ENCODE assay signal across 8 cellular contexts in genomic region chr9:128098017-128098935, GRCh38. TPM values are rescaled to one million over a fixed set of nuclear protein-coding genes. Genes with fewer than 3 reads are reported as not detected.
DNase-seq lines count a peak whose midpoint lies in the region; ATAC-seq and TF ChIP-seq lines count a peak whose summit lies in the region.

No MANE protein-coding gene starts in this region.

- no peaks in the 10 kb centered on the region for H3K27me3 Mint-ChIP-seq in activated CD4-positive, alpha-beta T cell treated with anti-CD3 and anti-CD28 coated beads, Interleukin-2, amount 10 ng/mL, durations not matched to agents 24 days and 14 days
- no peaks in the 10 kb centered on the region for H3K27me3 Mint-ChIP-seq in stimulated activated memory B cell treated with anti-CD40 and anti-IgM and Interleukin-4, amounts not matched to agents 10 μg/mL and 1 μg/mL and 100 μg/mL, for 72 hours

- intact Hi-C loops in activated CD4-positive, alpha-beta T cell treated with anti-CD3 and anti-CD28 coated beads, Interleukin-2, amount 10 ng/mL, durations not matched to agents 24 days and 14 days (cut with micrococcal nuclease), result no loop called here

- ATAC-seq in stimulated activated memory B cell treated with anti-CD40 and anti-IgM and Interleukin-4, amounts not matched to agents 10 μg/mL and 1 μg/mL and 100 μg/mL, for 72 hours, result no peak
- no peak for ATAC-seq in GM18505 (IDR thresholded peaks at IDR 0.05; ENCODE audit: unreplicated experiment)

- H3K4me1 Mint-ChIP-seq in activated CD4-positive, alpha-beta T cell treated with anti-CD3 and anti-CD28 coated beads, Interleukin-2, amount 10 ng/mL, durations not matched to agents 24 days and 14 days, result peaks cover 51% of the 10 kb centered on the region
- H3K4me1 Mint-ChIP-seq in stimulated activated memory B cell treated with anti-CD40 and anti-IgM and Interleukin-4, amounts not matched to agents 10 μg/mL and 1 μg/mL and 100 μg/mL, for 72 hours, result peaks cover 24% of the 10 kb centered on the region

- no peaks in the 10 kb centered on the region for H3K9me3 Mint-ChIP-seq in activated CD4-positive, alpha-beta T cell treated with anti-CD3 and anti-CD28 coated beads, Interleukin-2, amount 10 ng/mL, durations not matched to agents 24 days and 14 days
- no peaks in the 10 kb centered on the region for H3K9me3 Mint-ChIP-seq in stimulated activated memory B cell treated with anti-CD40 and anti-IgM and Interleukin-4, amounts not matched to agents 10 μg/mL and 1 μg/mL and 100 μg/mL, for 72 hours

- H3K36me3 Mint-ChIP-seq in activated CD4-positive, alpha-beta T cell treated with anti-CD3 and anti-CD28 coated beads, Interleukin-2, amount 10 ng/mL, durations not matched to agents 24 days and 14 days (ENCODE audit: low read depth), result peaks cover 21% of the 10 kb centered on the region
- peaks cover 16% of the 10 kb centered on the region for H3K36me3 Mint-ChIP-seq in stimulated activated memory B cell treated with anti-CD40 and anti-IgM and Interleukin-4, amounts not matched to agents 10 μg/mL and 1 μg/mL and 100 μg/mL, for 72 hours

- no peak for TF ChIP-seq POLR2A in GM18505 (IDR thresholded peaks at IDR 0.05; ENCODE audit: borderline replicate concordance, extremely low read depth, insufficient read depth, insufficient read length)

- peak overlapping the region; percentile 17 for H3K4me3 Mint-ChIP-seq in activated CD4-positive, alpha-beta T cell treated with anti-CD3 and anti-CD28 coated beads, Interleukin-2, amount 10 ng/mL, durations not matched to agents 24 days and 14 days
- H3K4me3 Mint-ChIP-seq in stimulated activated memory B cell treated with anti-CD40 and anti-IgM and Interleukin-4, amounts not matched to agents 10 μg/mL and 1 μg/mL and 100 μg/mL, for 72 hours, result no peak overlapping the region

- peak; percentile 95 for DNase-seq in GM04504 (ENCODE audit: low read depth)
- peak; percentile 98 for DNase-seq in NCI-H226
- DNase-seq in activated CD4-positive, alpha-beta T cell treated with anti-CD3 and anti-CD28 coated beads, Interleukin-2, amount 10 ng/mL, durations not matched to agents 24 days and 14 days, result peak; percentile 75
- peak; percentile 98 for DNase-seq in dermis blood vessel endothelial cell
- peak; percentile 99 for DNase-seq in left kidney (ENCODE audit: low read depth, low spot score)
- DNase-seq in stimulated activated CD4-positive, alpha-beta T cell treated with anti-CD3 and anti-CD28 coated beads, Interleukin-15, amount 100 ng/mL, for 48 hours (ENCODE audit: low read depth in 2 of 2), result peak; percentile 65 to 69

- peak overlapping the region; percentile 80 for H3K27ac Mint-ChIP-seq in activated CD4-positive, alpha-beta T cell treated with anti-CD3 and anti-CD28 coated beads, Interleukin-2, amount 10 ng/mL, durations not matched to agents 24 days and 14 days
- no peak overlapping the region for H3K27ac Mint-ChIP-seq in stimulated activated memory B cell treated with anti-CD40 and anti-IgM and Interleukin-4, amounts not matched to agents 10 μg/mL and 1 μg/mL and 100 μg/mL, for 72 hours

RNA-seq across cellular contexts. Expression of gene PTGES2, which starts 29.3 kb away (rescaled TPM):
- total RNA-seq in activated CD4-positive, alpha-beta T cell treated with anti-CD3 and anti-CD28 coated beads, Interleukin-2, amount 10 ng/mL, durations not matched to agents 24 days and 14 days, result 84.6 and 89.8 TPM in 2 replicates
- 52.8 and 87.3 TPM in 2 replicates for total RNA-seq in dermis blood vessel endothelial cell

RNA-seq across cellular contexts. Expression of gene SLC25A25, which starts 30.2 kb away (rescaled TPM):
- total RNA-seq in activated CD4-positive, alpha-beta T cell treated with anti-CD3 and anti-CD28 coated beads, Interleukin-2, amount 10 ng/mL, durations not matched to agents 24 days and 14 days, result 12.2 and 14.0 TPM in 2 replicates
- 34.1 and 64.7 TPM in 2 replicates for total RNA-seq in dermis blood vessel endothelial cell

RNA-seq across cellular contexts. Expression of gene NAIF1, which starts 31.2 kb away (rescaled TPM):
- 9.6 and 11.1 TPM in 2 replicates for total RNA-seq in activated CD4-positive, alpha-beta T cell treated with anti-CD3 and anti-CD28 coated beads, Interleukin-2, amount 10 ng/mL, durations not matched to agents 24 days and 14 days
- total RNA-seq in dermis blood vessel endothelial cell, result 12.8 and 13.8 TPM in 2 replicates

RNA-seq across cellular contexts. Expression of gene LCN2, which starts 51.0 kb away (rescaled TPM):
- not detected in 2 replicates for total RNA-seq in activated CD4-positive, alpha-beta T cell treated with anti-CD3 and anti-CD28 coated beads, Interleukin-2, amount 10 ng/mL, durations not matched to agents 24 days and 14 days
- total RNA-seq in dermis blood vessel endothelial cell, result 0.14 TPM in 1 of 2 replicates, not detected in the other
